ENCODE assay signal across 11 cellular contexts in genomic region chr14:100146548-100147091, GRCh38. TPM values are rescaled to one million over a fixed set of nuclear protein-coding genes. Genes with fewer than 3 reads are reported as not detected.
DNase-seq lines count a peak whose midpoint lies in the region; ATAC-seq and TF ChIP-seq lines count a peak whose summit lies in the region.
"Had no signal": no experiment of that assay in that cellular context is flagged by ENCODE, and none has a peak within 500 bp of the region (broad histone marks: within the 10 kb centered on the region; RNA-seq: fewer than 3 reads in every experiment).

No MANE protein-coding gene starts in this region.

- TF ChIP-seq CTCF in choroid plexus epithelial cell (conservative IDR thresholded peaks at IDR 0.05; ENCODE audit: low read depth, low read length), result peak; percentile 10

- no peak overlapping the region for H3K4me3 ChIP-seq in choroid plexus epithelial cell (ENCODE audit: low read depth, low read length)

- ATAC-seq in GM21825 (IDR thresholded peaks at IDR 0.05; ENCODE audit: unreplicated experiment) (no peak), HG02973 (IDR thresholded peaks at IDR 0.05; ENCODE audit: unreplicated experiment) (no peak)
- ATAC-seq: esophagus mucosa had no signal

- peak overlapping the region; percentile 23 for H3K27ac ChIP-seq in temporal lobe (ENCODE audit: low read depth, low read length)
- H3K27ac ChIP-seq: parathyroid adenoma had no signal

- peak; percentile 51 for DNase-seq in activated T-cell treated with anti-CD3 and anti-CD28 coated beads, Interleukin-2, amount 50 U/mL, for 1 hour
- DNase-seq in activated T-cell treated with anti-CD3 and anti-CD28 coated beads for 4 hours (no peak), NCI-H69 (lab: John Stamatoyannopoulos, UW) (peak; percentile 55), choroid plexus epithelial cell (ENCODE audit: low read depth) (no peak), OCI-M1 (lab: John Stamatoyannopoulos, UW) (no peak)
- DNase-seq: amniotic stem cell had no signal

RNA-seq across cellular contexts. Expression of gene DEGS2, which starts 12.8 kb away (rescaled TPM):
- total RNA-seq in temporal lobe, result 2.2 TPM

Comparison
In these comparisons a context has a peak if more than half of its experiments do, and no peak if none do; other contexts are left out.
1. DNase-seq: peak in activated T-cell treated with anti-CD3 and anti-CD28 coated beads, Interleukin-2, amount 50 U/mL, for 1 hour (single experiment) and NCI-H69 (single experiment); none in activated T-cell treated with anti-CD3 and anti-CD28 coated beads for 4 hours (single experiment), choroid plexus epithelial cell (single experiment) and OCI-M1 (single experiment).